Comparison of ENCODE assay signal across 18 cellular contexts in the genomic region with DNA sequence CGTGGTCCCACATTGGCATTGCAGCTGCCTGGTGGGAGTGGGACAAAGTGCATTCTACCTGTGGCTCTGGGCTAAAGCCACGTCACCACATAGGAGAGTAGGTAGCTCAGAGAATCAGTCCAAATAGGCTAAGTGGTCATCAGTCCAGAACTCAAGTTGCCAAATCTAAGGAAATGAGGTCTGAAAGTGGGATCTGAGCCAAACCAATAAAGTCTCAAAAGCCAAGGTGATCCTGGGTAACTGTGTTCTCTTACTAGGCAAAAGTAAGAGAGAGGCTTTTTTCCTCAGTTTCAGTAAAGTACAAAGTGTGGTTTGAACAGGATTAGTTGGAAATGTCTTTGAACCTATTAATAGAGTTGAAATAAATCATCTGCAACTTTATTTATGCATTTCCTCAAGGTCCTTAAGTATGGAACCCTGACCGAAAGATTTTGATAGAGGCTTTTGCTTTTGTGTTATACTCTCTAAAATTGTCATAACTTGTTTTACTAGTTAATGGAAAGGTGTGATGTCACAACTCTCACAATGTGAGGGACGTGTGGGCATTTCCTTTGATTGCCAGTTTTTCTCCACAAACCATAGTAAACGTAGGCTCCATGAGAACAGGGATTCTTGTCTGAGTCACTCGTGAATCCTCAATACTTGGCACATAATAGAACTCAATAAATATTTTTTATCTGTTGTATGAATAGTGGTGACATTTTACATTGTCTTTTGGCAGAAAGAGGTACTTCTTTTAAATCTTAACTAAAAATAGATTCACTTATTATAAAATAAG.
"Had no signal": no experiment of that assay in that cellular context is flagged by ENCODE, and none has a peak within 500 bp of the region (broad histone marks: within the 10 kb centered on the region; RNA-seq: fewer than 3 reads in every experiment).

No MANE protein-coding gene starts in this region.

- H3K27ac ChIP-seq: coronary artery, heart left ventricle, left ventricle myocardium inferior, tibial nerve had no signal

- H3K4me3 Mint-ChIP-seq: activated CD8-positive, alpha-beta T cell treated with anti-CD3 and anti-CD28 coated beads, Interleukin-2, amount 10 ng/mL, durations not matched to agents 7 days and 5 days; activated naive CD8-positive, alpha-beta T cell treated with anti-CD3 and anti-CD28 coated beads, Interleukin-2, amount 50 U/mL, for 24 hours; neural crest cell; stimulated activated effector memory CD8-positive, alpha-beta T cell treated with anti-CD3 and anti-CD28 coated beads, Interleukin-12 subunit alpha, Interleukin-12 subunit beta, amount 100 ng/mL, for 72 hours; T-helper 1 cell treated with Interleukin-12 subunit alpha and Interleukin-12 subunit beta and Interleukin-4 antibody, amounts not matched to agents 30 μg/mL and 1 μg/mL, for 36 hours; WTC11 had no signal

- H3K4me2 ChIP-seq: smooth muscle cell had no signal

- H3K27me3 Mint-ChIP-seq: activated naive CD8-positive, alpha-beta T cell treated with anti-CD3 and anti-CD28 coated beads, Interleukin-2, amount 50 U/mL, for 24 hours had no signal

- H3K36me3 Mint-ChIP-seq: stimulated activated effector memory CD8-positive, alpha-beta T cell treated with anti-CD3 and anti-CD28 coated beads, Interleukin-12 subunit alpha, Interleukin-12 subunit beta, amount 100 ng/mL, for 72 hours had no signal

- H3K4me1 Mint-ChIP-seq: neural crest cell; stimulated activated effector memory CD8-positive, alpha-beta T cell treated with anti-CD3 and anti-CD28 coated beads, Interleukin-12 subunit alpha, Interleukin-12 subunit beta, amount 100 ng/mL, for 72 hours had no signal

- H3K27ac Mint-ChIP-seq: activated CD8-positive, alpha-beta T cell treated with anti-CD3 and anti-CD28 coated beads, Interleukin-2, amount 10 ng/mL, durations not matched to agents 7 days and 5 days; activated naive CD8-positive, alpha-beta T cell treated with anti-CD3 and anti-CD28 coated beads, Interleukin-2, amount 50 U/mL, for 24 hours; stimulated activated effector memory CD8-positive, alpha-beta T cell treated with anti-CD3 and anti-CD28 coated beads, Interleukin-12 subunit alpha, Interleukin-12 subunit beta, amount 100 ng/mL, for 72 hours; T-helper 1 cell treated with Interleukin-12 subunit alpha and Interleukin-12 subunit beta and Interleukin-4 antibody, amounts not matched to agents 30 μg/mL and 1 μg/mL, for 36 hours; WTC11 had no signal

- H3K9me3 Mint-ChIP-seq: T-helper 1 cell treated with Interleukin-12 subunit alpha and Interleukin-12 subunit beta and Interleukin-4 antibody, amounts not matched to agents 30 μg/mL and 1 μg/mL, for 36 hours had no signal

- H3K36me3 ChIP-seq: heart left ventricle, left ventricle myocardium inferior, tibial nerve had no signal

- DNase-seq: activated CD4-positive, alpha-beta T cell treated with anti-CD3 and anti-CD28 coated beads for 48 hours; activated CD8-positive, alpha-beta memory T cell treated with anti-CD3 and anti-CD28 coated beads, Interleukin-2, amount 50 U/mL, for 48 hours; activated CD8-positive, alpha-beta T cell treated with anti-CD3 and anti-CD28 coated beads, Interleukin-2, amount 10 ng/mL, durations not matched to agents 7 days and 5 days; activated naive CD4-positive, alpha-beta T cell treated with Interleukin-2 at 50 U/mL for 16 hours; activated naive CD8-positive, alpha-beta T cell treated with anti-CD3 and anti-CD28 coated beads, Interleukin-2, amount 50 U/mL, for 24 hours; central memory CD4-positive, alpha-beta T cell; effector CD4-positive, alpha-beta T cell; foreskin melanocyte; heart left ventricle; left ventricle myocardium inferior; mesendoderm had no signal

- H3K4me1 ChIP-seq: heart left ventricle, left ventricle myocardium inferior, tibial nerve had no signal

- ATAC-seq: activated CD8-positive, alpha-beta T cell treated with anti-CD3 and anti-CD28 coated beads, Interleukin-2, amount 10 ng/mL, durations not matched to agents 7 days and 5 days; activated naive CD8-positive, alpha-beta T cell treated with anti-CD3 and anti-CD28 coated beads, Interleukin-2, amount 50 U/mL, for 24 hours; heart left ventricle; stimulated activated effector memory CD8-positive, alpha-beta T cell treated with anti-CD3 and anti-CD28 coated beads, Interleukin-12 subunit alpha, Interleukin-12 subunit beta, amount 100 ng/mL, for 72 hours; WTC11 had no signal

- H3K4me3 ChIP-seq: coronary artery, heart left ventricle, left ventricle myocardium inferior, smooth muscle cell, tibial nerve had no signal

- H3K27me3 ChIP-seq: heart left ventricle, tibial nerve had no signal
